In the genomic region with DNA sequence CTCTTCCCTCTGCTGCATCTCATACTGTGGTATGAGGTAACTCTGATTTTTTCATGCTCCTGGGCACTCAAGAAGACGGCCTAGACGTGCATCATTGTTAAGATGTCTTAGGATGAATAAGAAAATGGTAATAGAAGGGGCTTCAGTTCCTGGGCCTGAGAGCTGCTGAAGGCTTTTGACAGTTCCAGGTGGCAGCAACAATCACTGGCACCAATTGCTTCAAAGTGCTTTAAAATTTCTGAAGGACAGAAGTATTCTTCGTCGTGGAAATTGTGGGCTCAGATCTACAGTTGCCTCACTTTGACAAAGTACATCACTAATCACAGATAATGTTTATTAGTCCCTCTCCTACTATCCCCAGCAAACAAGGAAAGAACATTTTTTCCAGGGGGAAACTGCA, we compare ENCODE assay signal across 21 cellular contexts.
"Had no signal": no experiment of that assay in that cellular context is flagged by ENCODE, and none has a peak within 500 bp of the region (broad histone marks: within the 10 kb centered on the region; RNA-seq: fewer than 3 reads in every experiment).

No MANE protein-coding gene starts in this region.

- H3K27me3 ChIP-seq: MG63, SJSA1 had no signal

- H3K36me3 ChIP-seq: MG63, SJSA1 had no signal

- H3K9me3 ChIP-seq: MG63, SJSA1 had no signal

- H3K4me3 ChIP-seq: MG63, SJSA1, SK-N-MC had no signal

- DNase-seq: IMR-90, Karpas-422, KG1, MG63, NCI-H1092, NCI-H1105 treated with DMSO at 0.1 percent for 48 hours, NCI-H1417 treated with DMSO at 0.1 percent for 48 hours, NCI-H1694 treated with DMSO at 0.1 percent for 48 hours, NCI-H1930, NCI-H2081 treated with DMSO at 0.1 percent for 48 hours, NCI-H2227 treated with DMSO at 0.1 percent for 48 hours, NCI-H524, NCI-H526 treated with DMSO at 0.1 percent for 48 hours, NCI-H748 treated with DMSO at 0.1 percent for 48 hours, Right ventricle myocardium superior, RPMI8226, SIG-M5 had no signal

- FAIRE-seq: HepG2, RCC 7860 had no signal

- H3K27ac ChIP-seq: SK-N-MC had no signal
